Comparison of ENCODE assay signal across 25 cellular contexts in genomic region chr13:70784590-70784989, GRCh38.
"Had no signal": no experiment of that assay in that cellular context is flagged by ENCODE, and none has a peak within 500 bp of the region (broad histone marks: within the 10 kb centered on the region; RNA-seq: fewer than 3 reads in every experiment).

No MANE protein-coding gene starts in this region.

- H3K4me3 ChIP-seq: gastrocnemius medialis, hepatocyte, right atrium auricular region, smooth muscle cell, uterus had no signal

- ATAC-seq: activated CD8-positive, alpha-beta T cell treated with anti-CD3 and anti-CD28 coated beads for 36 hours; activated naive CD8-positive, alpha-beta T cell treated with anti-CD3 and anti-CD28 coated beads, Interleukin-2, amount 50 U/mL, for 24 hours; effector memory CD8-positive, alpha-beta T cell; gastrocnemius medialis; stimulated activated memory B cell treated with anti-CD40 and anti-IgM and Interleukin-4, amounts not matched to agents 10 μg/mL and 1 μg/mL and 100 μg/mL, for 72 hours; stimulated activated naive CD8-positive, alpha-beta T cell treated with anti-CD3 and anti-CD28 coated beads, Interleukin-15, amount 100 ng/mL, for 72 hours had no signal

- H3K27ac ChIP-seq: gastrocnemius medialis, hepatocyte, parathyroid adenoma, right atrium auricular region, uterus had no signal

- H2AFZ ChIP-seq: hepatocyte, parathyroid adenoma had no signal

- H3K9me3 ChIP-seq: gastrocnemius medialis, right atrium auricular region, uterus had no signal

- H3K27me3 ChIP-seq: gastrocnemius medialis, hepatocyte, right atrium auricular region, uterus had no signal

- H3K4me1 ChIP-seq: gastrocnemius medialis, parathyroid adenoma, right atrium auricular region, uterus had no signal

- H3K36me3 ChIP-seq: gastrocnemius medialis, right atrium auricular region, uterus had no signal

- DNase-seq: activated B cell treated with CpG ODN at 0.5 μM for 24 hours; activated CD4-positive, alpha-beta T cell treated with anti-CD3 and anti-CD28 coated beads, Interleukin-2, amount 50 U/mL, for 1 hour; activated CD8-positive, alpha-beta T cell treated with anti-CD3 and anti-CD28 coated beads for 36 hours; activated naive CD8-positive, alpha-beta T cell treated with anti-CD3 and anti-CD28 coated beads, Interleukin-2, amount 50 U/mL, for 24 hours; activated T-cell treated with anti-CD3 and anti-CD28 coated beads, Interleukin-2, amount 50 U/mL, for 48 hours; amygdala; caudate nucleus; cortex of kidney; effector memory CD8-positive, alpha-beta T cell; erythroblast; gastrocnemius medialis; islet precursor cell; mammary epithelial cell; occipital lobe; stimulated activated CD4-positive, alpha-beta T cell treated with anti-CD3 and anti-CD28 coated beads, Interleukin-1b, Interleukin-23, amount 100 ng/mL, for 48 hours; stimulated activated CD4-positive, alpha-beta T cell treated with anti-CD3 and anti-CD28 coated beads, Interleukin-4, amount 100 ng/mL, for 4 hours; stimulated activated CD8-positive, alpha-beta memory T cell treated with anti-CD3 and anti-CD28 coated beads, Interleukin-4, amount 100 ng/mL, for 48 hours; stimulated activated naive CD8-positive, alpha-beta T cell treated with anti-CD3 and anti-CD28 coated beads, Interleukin-15, amount 100 ng/mL, for 72 hours; substantia nigra; uterus had no signal
